In genomic region chr15:82081904-82082810, GRCh38 we compare ENCODE assay signal across 9 cellular contexts. TPM values are rescaled to one million over a fixed set of nuclear protein-coding genes. Genes with fewer than 3 reads are reported as not detected.
DNase-seq lines count a peak whose midpoint lies in the region; ATAC-seq, FAIRE-seq and TF ChIP-seq lines count a peak whose summit lies in the region.
"Had no signal": no experiment of that assay in that cellular context is flagged by ENCODE, and none has a peak within 500 bp of the region (broad histone marks: within the 10 kb centered on the region; RNA-seq: fewer than 3 reads in every experiment).

No MANE protein-coding gene starts in this region.

- H2AFZ ChIP-seq in mesenchymal stem cell (ENCODE audit: low read depth, low read length): peak overlapping the region; percentile 60

- no peaks in the 10 kb centered on the region for H3K79me1 ChIP-seq in mesenchymal stem cell (replicated peaks; ENCODE audit: low read length, poor library complexity, severe bottlenecking)

- ATAC-seq in WTC11 (peak; percentile 94), GM18909 (IDR thresholded peaks at IDR 0.05; ENCODE audit: poor library complexity, unreplicated experiment) (no peak)

- no peak overlapping the region for H3K9ac ChIP-seq in mesenchymal stem cell (ENCODE audit: low read length)

- H3K4me1 ChIP-seq in mesenchymal stem cell (ENCODE audit: control insufficient read depth, insufficient read depth, low read depth, low read length) (peaks cover 4% of the 10 kb centered on the region), spleen (no peaks in the 10 kb centered on the region), esophagus squamous epithelium (no peaks in the 10 kb centered on the region)

- peak overlapping the region in 1 of 2 experiments; percentile 81 for H3K18ac ChIP-seq in mesenchymal stem cell (ENCODE audit: low read depth in 1 of 2, low read length in 2 of 2)

- H3K27me3 ChIP-seq in mesenchymal stem cell (ENCODE audit: control insufficient read depth in 1 of 2, insufficient read depth in 1 of 2, low read length in 2 of 2) (peaks cover 7 to 29% of the 10 kb centered on the region in 2 experiments), spleen (replicated peaks in 1 of 7) (peaks cover 0 to 34% (median 0%) of the 10 kb centered on the region in 7 donors), esophagus squamous epithelium (peaks cover 0 to 24% (median 0%) of the 10 kb centered on the region in 4 donors)

- no peaks in the 10 kb centered on the region for H3K9me3 Mint-ChIP-seq in Calu3 (ENCODE audit: low read depth, unreplicated experiment)
- H3K9me3 Mint-ChIP-seq in WTC11: no peaks in the 10 kb centered on the region

- H4K8ac ChIP-seq in mesenchymal stem cell (ENCODE audit: low read length): peak overlapping the region; percentile 33

- CTCF ChIA-PET in Calu3 (lab: Charles Lee) (interaction anchor here (0.6 to 1.0 kb wide), 2 partner anchors 24 to 268 kb away, joined by 3 read pairs; no protein-coding TSS in a partner anchor), WTC11 (lab: Charles Lee) (interaction anchor here (0.7 to 2.0 kb wide), 13 partner anchors 9 to 116 kb away, joined by 3 to 16 read pairs (median 4); no protein-coding TSS in a partner anchor)

- H2BK120ac ChIP-seq in mesenchymal stem cell (ENCODE audit: low read depth, low read length): no peak overlapping the region

- H3K27ac Mint-ChIP-seq in Calu3 (ENCODE audit: unreplicated experiment) (no peak overlapping the region), WTC11 (no peak overlapping the region)

- intact Hi-C loops in Calu3 (cut with micrococcal nuclease; ENCODE audit: unreplicated experiment): no loop called here
- intact Hi-C loops in spleen (cut with DNase I; ENCODE audit: low total_unique reads): no loop called here
- intact Hi-C loops in esophagus squamous epithelium (cut with DNase I): no loop called here

- no peak overlapping the region for H2BK5ac ChIP-seq in mesenchymal stem cell (ENCODE audit: low read depth, low read length, poor library complexity, severe bottlenecking)

- H3K4me3 ChIP-seq in mesenchymal stem cell (ENCODE audit: insufficient read depth in 1 of 2, low read depth in 1 of 2, low read length in 2 of 2): no peak overlapping the region
- H3K4me3 ChIP-seq in spleen: no peak overlapping the region
- H3K4me3 ChIP-seq in esophagus squamous epithelium: no peak overlapping the region

- no peaks in the 10 kb centered on the region for H3K9me3 ChIP-seq in mesenchymal stem cell (ENCODE audit: control insufficient read depth, low read length)
- no peaks in the 10 kb centered on the region for H3K9me3 ChIP-seq in spleen
- H3K9me3 ChIP-seq in esophagus squamous epithelium: no peaks in the 10 kb centered on the region

- peaks cover 85% of the 10 kb centered on the region for H3K27me3 Mint-ChIP-seq in Calu3 (ENCODE audit: unreplicated experiment)
- H3K27me3 Mint-ChIP-seq in WTC11 (ENCODE audit: low read depth): no peaks in the 10 kb centered on the region; the same call in 1 of the 2 replicates

- H2BK12ac ChIP-seq in mesenchymal stem cell (ENCODE audit: low read length in 2 of 2): peak overlapping the region; percentile 45 to 70

- H3K4me3 Mint-ChIP-seq in Calu3 (ENCODE audit: low read depth, unreplicated experiment) (no peak overlapping the region), WTC11 (no peak overlapping the region)

- WGBS in mesenchymal stem cell: 66% methylated on average over 7 of the region's 14 CpGs
- 72 to 79% (median 77%) methylated on average over 13 to 14 of the region's 14 CpGs for WGBS in spleen, 5 donors
- WGBS in esophagus squamous epithelium, 2 donors: 40 to 68% methylated on average over 8 to 10 of the region's 14 CpGs

- peak overlapping the region in 1 of 2 experiments; percentile 9 for H3K14ac ChIP-seq in mesenchymal stem cell (ENCODE audit: low read length in 2 of 2)

- no peak overlapping the region for H3K4me2 ChIP-seq in mesenchymal stem cell (ENCODE audit: low read length, poor library complexity, severe bottlenecking)

- H3K27ac ChIP-seq in mesenchymal stem cell (ENCODE audit: low read length, poor library complexity, severe bottlenecking): no peak overlapping the region
- no peak overlapping the region for H3K27ac ChIP-seq in spleen
- H3K27ac ChIP-seq in esophagus squamous epithelium: no peak overlapping the region

- TF ChIP-seq CTCF in Calu3 (IDR thresholded peaks at IDR 0.05; ENCODE audit: unreplicated experiment) (peak; percentile 17), WTC11 (IDR thresholded peaks at IDR 0.05) (peak; percentile 49), spleen (IDR thresholded peaks at IDR 0.05 in 8 of 11, conservative IDR thresholded peaks at IDR 0.05 in 3 of 11) (no peak), esophagus squamous epithelium (IDR thresholded peaks at IDR 0.05) (no peak)

- no peak overlapping the region for H2AK5ac ChIP-seq in mesenchymal stem cell (ENCODE audit: low read length, severe bottlenecking)

- FAIRE-seq in HTR-8/SVneo (lab: Jason Lieb, UNC): peak; percentile 68

- H2BK15ac ChIP-seq in mesenchymal stem cell (ENCODE audit: low read depth, poor library complexity, severe bottlenecking): no peak overlapping the region

- H3K4me1 Mint-ChIP-seq in Calu3 (ENCODE audit: low read depth, unreplicated experiment): no peaks in the 10 kb centered on the region
- H3K4me1 Mint-ChIP-seq in WTC11: peaks cover 7% of the 10 kb centered on the region; the same call in 1 of the 2 replicates

- H3K23ac ChIP-seq in mesenchymal stem cell (ENCODE audit: low read length in 2 of 2): no peak overlapping the region

- DNase-seq in Calu3: no peak
- peak; percentile 79 for DNase-seq in HTR-8/SVneo (ENCODE audit: insufficient read length, low spot score)
- DNase-seq in WTC11 (ENCODE audit: low spot score): peak; percentile 54
- DNase-seq in mesenchymal stem cell: peak; percentile 88
- no peak for DNase-seq in spleen
- no peak for DNase-seq in esophagus squamous epithelium (lab: John Stamatoyannopoulos, UW)
- DNase-seq in anterior cingulate cortex (lab: John Stamatoyannopoulos, UW): no peak
- DNase-seq: NCI-H2081 had no signal

- no peak overlapping the region for H3K4ac ChIP-seq in mesenchymal stem cell (ENCODE audit: low read depth in 1 of 2, low read length in 2 of 2)

- peak overlapping the region; percentile 71 for H4K91ac ChIP-seq in mesenchymal stem cell (ENCODE audit: low read length)

- H3K36me3 ChIP-seq in mesenchymal stem cell (ENCODE audit: control insufficient read depth in 1 of 2, insufficient read depth in 2 of 2, low read depth in 1 of 2, low read length in 2 of 2) (no peaks in the 10 kb centered on the region), spleen (no peaks in the 10 kb centered on the region), esophagus squamous epithelium (no peaks in the 10 kb centered on the region)

- H3K36me3 Mint-ChIP-seq in Calu3 (ENCODE audit: insufficient read depth, unreplicated experiment): no peaks in the 10 kb centered on the region
- H3K36me3 Mint-ChIP-seq in WTC11: no peaks in the 10 kb centered on the region

- BruUV-seq in Calu3 (replicated peaks; lab: Mats Ljungman, UMichigan): no TSS peak

- POLR2A ChIA-PET in WTC11 (lab: Charles Lee): interaction anchor here (0.6 kb wide), 1 partner anchor 17 kb away, joined by 3 read pairs; no protein-coding TSS in a partner anchor

- TF ChIP-seq POLR2A in spleen (IDR thresholded peaks at IDR 0.05) (no peak), esophagus squamous epithelium (IDR thresholded peaks at IDR 0.05) (no peak)

TF ChIP-seq in WTC11, 78 proteins besides CTCF, POLR2A, EP300 and RAD21:
- TF ChIP-seq NR3C1 (CRISPR knock-in tag; conservative IDR thresholded peaks at IDR 0.05; ENCODE audit: low read depth): no peak
- no peak for TF ChIP-seq GABPB1 (CRISPR knock-in tag; IDR thresholded peaks at IDR 0.05)

RNA-seq across cellular contexts. Expression of gene MEX3B, which starts 36.3 kb away (rescaled TPM):
- total RNA-seq in Calu3 (2022) (1.7 and 2.0 TPM in 2 replicates), WTC11 (2021) (8.5 to 8.9 TPM (median 8.8 TPM) in 3 replicates), spleen (1 to 10 TPM in 6 of 7 donors, under 1 TPM in 1; 0.95 to 2.1 (median 1.4) TPM), esophagus squamous epithelium (under 1 TPM in 3 of 4 donors, not detected in 1; 0.22 to 0.57 (median 0.26) TPM)
- 5.3 TPM for polyA plus RNA-seq in mesenchymal stem cell (2013, experiment 1 of 2)
- 6.3 TPM for polyA plus RNA-seq in mesenchymal stem cell (2013, experiment 2 of 2)
- polyA plus RNA-seq in spleen: 1 to 10 TPM in 2 of 3 donors, under 1 TPM in 1; 0.99 to 1.2 (median 1.1) TPM

Comparison
In these comparisons a context has a peak if more than half of its experiments do, and no peak if none do; other contexts are left out.
1. DNase-seq: peak in HTR-8/SVneo (single experiment), WTC11 (single experiment) and mesenchymal stem cell (single experiment); none in Calu3 (single experiment), spleen (single experiment), esophagus squamous epithelium (single experiment) and anterior cingulate cortex (0 of 58).
2. CTCF ChIP-seq: peak in Calu3 (single experiment) and WTC11 (single experiment); none in spleen (0 of 11) and esophagus squamous epithelium (0 of 6).